Comparison of ENCODE assay signal across 14 cellular contexts in genomic region chr2:234169676-234170075, GRCh38.
"Had no signal": no experiment of that assay in that cellular context is flagged by ENCODE, and none has a peak within 500 bp of the region (broad histone marks: within the 10 kb centered on the region; RNA-seq: fewer than 3 reads in every experiment).

No MANE protein-coding gene starts in this region.

- H3K9me3 ChIP-seq: heart left ventricle, neutrophil, spleen had no signal

- FAIRE-seq: colon had no signal

- H3K36me3 ChIP-seq: heart left ventricle, neutrophil, spleen had no signal

- H3K9me3 Mint-ChIP-seq: activated T-helper 1 cell treated with anti-CD3 and anti-CD28 coated beads, Interleukin-12 subunit alpha, Interleukin-12 subunit beta, Interleukin-2, Interleukin-4 antibody, amounts not matched to agents 30 ng/mL and 10 ng/mL and 1 ng/mL, durations not matched to agents 14 hours and 24 hours and 36 hours; stimulated activated naive B cell treated with anti-CD40 and anti-IgM and Interleukin-4, amounts not matched to agents 10 μg/mL and 1 μg/mL and 100 μg/mL, for 72 hours; T-helper 1 cell treated with Interleukin-12 subunit alpha and Interleukin-12 subunit beta and Interleukin-4 antibody, amounts not matched to agents 30 μg/mL and 1 μg/mL, for 36 hours had no signal

- ATAC-seq: activated CD8-positive, alpha-beta T cell treated with anti-CD3 and anti-CD28 coated beads, Interleukin-2, amount 10 ng/mL, durations not matched to agents 7 days and 5 days; heart left ventricle; right cardiac atrium; stimulated activated naive B cell treated with anti-CD40 and anti-IgM and Interleukin-4, amounts not matched to agents 10 μg/mL and 1 μg/mL and 100 μg/mL, for 72 hours had no signal

- H3K27ac Mint-ChIP-seq: activated CD8-positive, alpha-beta T cell treated with anti-CD3 and anti-CD28 coated beads, Interleukin-2, amount 10 ng/mL, durations not matched to agents 7 days and 5 days; activated T-helper 1 cell treated with anti-CD3 and anti-CD28 coated beads, Interleukin-12 subunit alpha, Interleukin-12 subunit beta, Interleukin-2, Interleukin-4 antibody, amounts not matched to agents 30 ng/mL and 10 ng/mL and 1 ng/mL, durations not matched to agents 14 hours and 24 hours and 36 hours; stimulated activated naive B cell treated with anti-CD40 and anti-IgM and Interleukin-4, amounts not matched to agents 10 μg/mL and 1 μg/mL and 100 μg/mL, for 72 hours; T-helper 1 cell treated with Interleukin-12 subunit alpha and Interleukin-12 subunit beta and Interleukin-4 antibody, amounts not matched to agents 30 μg/mL and 1 μg/mL, for 36 hours had no signal

- H3K27me3 ChIP-seq: spleen had no signal

- DNase-seq: activated CD4-positive, alpha-beta T cell treated with anti-CD3 and anti-CD28 coated beads for 48 hours; activated CD8-positive, alpha-beta T cell treated with anti-CD3 and anti-CD28 coated beads, Interleukin-2, amount 10 ng/mL, durations not matched to agents 7 days and 5 days; activated naive CD4-positive, alpha-beta T cell; aorta; heart left ventricle; posterior cingulate gyrus; right cardiac atrium; spleen; stimulated activated CD4-positive, alpha-beta T cell treated with anti-CD3 and anti-CD28 coated beads, Interleukin-1b, Interleukin-23, amount 100 ng/mL, for 48 hours; stimulated activated naive B cell treated with anti-CD40 and anti-IgM and Interleukin-4, amounts not matched to agents 10 μg/mL and 1 μg/mL and 100 μg/mL, for 72 hours had no signal

- H3K27ac ChIP-seq: heart left ventricle, neutrophil had no signal

- H3K36me3 Mint-ChIP-seq: stimulated activated naive B cell treated with anti-CD40 and anti-IgM and Interleukin-4, amounts not matched to agents 10 μg/mL and 1 μg/mL and 100 μg/mL, for 72 hours had no signal

- H3K4me3 Mint-ChIP-seq: activated CD8-positive, alpha-beta T cell treated with anti-CD3 and anti-CD28 coated beads, Interleukin-2, amount 10 ng/mL, durations not matched to agents 7 days and 5 days; activated T-helper 1 cell treated with anti-CD3 and anti-CD28 coated beads, Interleukin-12 subunit alpha, Interleukin-12 subunit beta, Interleukin-2, Interleukin-4 antibody, amounts not matched to agents 30 ng/mL and 10 ng/mL and 1 ng/mL, durations not matched to agents 14 hours and 24 hours and 36 hours; stimulated activated naive B cell treated with anti-CD40 and anti-IgM and Interleukin-4, amounts not matched to agents 10 μg/mL and 1 μg/mL and 100 μg/mL, for 72 hours; T-helper 1 cell treated with Interleukin-12 subunit alpha and Interleukin-12 subunit beta and Interleukin-4 antibody, amounts not matched to agents 30 μg/mL and 1 μg/mL, for 36 hours had no signal

- H3K4me3 ChIP-seq: heart left ventricle, spleen had no signal
